8 cellular contexts compared by ENCODE assay signal in genomic region chr16:29995911-29996772, GRCh38. TPM values are rescaled to one million over a fixed set of nuclear protein-coding genes. Genes with fewer than 3 reads are reported as not detected.
DNase-seq lines count a peak whose midpoint lies in the region; ATAC-seq and TF ChIP-seq lines count a peak whose summit lies in the region.

Gene INO80E (plus strand): TSS chr16:29996241. CDS start chr16:29996311, 70 bp downstream.

- H3K4me3 Mint-ChIP-seq in nephron: peak within 1 kb of the TSS; percentile 98
- peak within 1 kb of the TSS; percentile 98 to 100 for H3K4me3 Mint-ChIP-seq in stimulated activated naive CD8-positive, alpha-beta T cell treated with anti-CD3 and anti-CD28 coated beads, Interleukin-15, amount 100 ng/mL, for 72 hours

- no peaks in the 10 kb centered on the region for H3K9me3 Mint-ChIP-seq in nephron
- H3K9me3 Mint-ChIP-seq in stimulated activated naive CD8-positive, alpha-beta T cell treated with anti-CD3 and anti-CD28 coated beads, Interleukin-15, amount 100 ng/mL, for 72 hours: no peaks in the 10 kb centered on the region

- peak within 1 kb of the TSS; percentile 68 for H3K4me3 ChIP-seq in fibroblast of pulmonary artery (replicated peaks; ENCODE audit: low read depth, low read length)

- no peak for TF ChIP-seq CTCF in fibroblast of pulmonary artery (IDR thresholded peaks at IDR 0.05; ENCODE audit: low read length, missing control alignments)
- TF ChIP-seq CTCF in nephron (IDR thresholded peaks at IDR 0.05; ENCODE audit: unreplicated experiment in 3 of 3): no peak

- peaks cover 24% of the 10 kb centered on the region for H3K4me1 Mint-ChIP-seq in nephron
- H3K4me1 Mint-ChIP-seq in stimulated activated naive CD8-positive, alpha-beta T cell treated with anti-CD3 and anti-CD28 coated beads, Interleukin-15, amount 100 ng/mL, for 72 hours: peaks cover 45% of the 10 kb centered on the region

- H3K27me3 Mint-ChIP-seq in nephron (ENCODE audit: low read depth): no peaks in the 10 kb centered on the region
- no peaks in the 10 kb centered on the region for H3K27me3 Mint-ChIP-seq in stimulated activated naive CD8-positive, alpha-beta T cell treated with anti-CD3 and anti-CD28 coated beads, Interleukin-15, amount 100 ng/mL, for 72 hours

- H3K36me3 Mint-ChIP-seq in nephron (ENCODE audit: low read depth): peaks cover 20% of the 10 kb centered on the region

- ATAC-seq in stimulated activated naive CD8-positive, alpha-beta T cell treated with anti-CD3 and anti-CD28 coated beads, Interleukin-15, amount 100 ng/mL, for 72 hours: peak; percentile 99

- DNase-seq in ELF-1 (ENCODE audit: low read depth, low spot score): peak; percentile 97
- peak; percentile 96 for DNase-seq in H4 (ENCODE audit: low spot score)
- DNase-seq in LoVo (ENCODE audit: low spot score): peak; percentile 98
- DNase-seq in SHP77 (lab: John Stamatoyannopoulos, UW): peak; percentile 96 to 99
- DNase-seq in activated effector memory CD4-positive, alpha-beta T cell treated with Interleukin-2 at 50 U/mL for 16 hours: peak; percentile 99
- peak; percentile 95 for DNase-seq in fibroblast of pulmonary artery (ENCODE audit: low read depth)
- peak; percentile 99 for DNase-seq in stimulated activated naive CD8-positive, alpha-beta T cell treated with anti-CD3 and anti-CD28 coated beads, Interleukin-15, amount 100 ng/mL, for 72 hours

- peak within 1 kb of the TSS; percentile 92 to 97 (median 92) for H3K27ac Mint-ChIP-seq in nephron
- H3K27ac Mint-ChIP-seq in stimulated activated naive CD8-positive, alpha-beta T cell treated with anti-CD3 and anti-CD28 coated beads, Interleukin-15, amount 100 ng/mL, for 72 hours: peak within 1 kb of the TSS; percentile 98 to 100

RNA-seq across cellular contexts. Expression of gene INO80E, which starts in this region (rescaled TPM):
- total RNA-seq in H4 (2014; rRNA removed; shearing (Covaris generic)): 85.3 and 87.1 TPM in 2 replicates

Comparison
In these comparisons a context has a peak if more than half of its experiments do, and no peak if none do; other contexts are left out.
1. Peak in every context shown above with its lines: DNase-seq, ATAC-seq and H3K4me3 ChIP-seq.